ENCODE assay signal across 1 cellular context in the genomic region with DNA sequence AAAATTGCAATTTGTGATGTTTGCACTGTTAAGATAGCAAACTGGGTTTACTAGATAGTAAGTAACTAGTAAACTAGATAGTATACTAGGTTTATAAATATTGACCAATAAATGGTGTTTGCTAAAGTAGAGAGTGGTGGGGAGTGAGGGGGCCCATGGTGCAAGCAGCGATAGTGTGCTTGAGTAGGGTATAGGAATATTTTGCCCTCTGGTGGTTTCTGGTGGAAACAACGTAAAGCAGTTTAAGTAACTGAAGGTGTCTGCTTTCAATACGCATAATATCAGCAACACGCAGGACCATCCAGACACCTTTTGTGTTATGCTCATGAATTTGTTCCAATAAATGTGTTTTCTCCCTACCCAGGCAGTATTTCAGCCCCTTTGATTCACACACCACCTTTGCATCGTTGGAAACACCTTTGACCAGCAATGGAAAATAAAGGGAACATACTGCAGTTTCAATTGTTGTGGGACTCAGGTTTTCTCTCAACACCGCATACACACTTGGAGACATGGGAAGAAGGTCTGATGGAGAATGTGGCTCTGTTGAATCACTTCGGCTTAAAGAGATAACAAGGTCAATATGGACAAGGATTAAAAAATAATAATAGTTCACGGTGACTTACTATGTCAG.
TF ChIP-seq lines count a peak whose summit lies in the region.

No MANE protein-coding gene starts in this region.

TF ChIP-seq in SK-N-SH treated with all-trans-retinoic acid at 6 μM for 48 hours, 23 proteins besides CTCF, POLR2A, EP300 and RAD21 (continued from another document):
- TF ChIP-seq POU6F1 (CRISPR knock-in tag; IDR thresholded peaks at IDR 0.05; ENCODE audit: borderline replicate concordance, low read depth) (no peak), TCF4 (CRISPR knock-in tag; IDR thresholded peaks at IDR 0.05; ENCODE audit: borderline replicate concordance) (no peak), ZFP30 (CRISPR knock-in tag; IDR thresholded peaks at IDR 0.05) (no peak), TOX (CRISPR knock-in tag; IDR thresholded peaks at IDR 0.05; ENCODE audit: borderline replicate concordance) (no peak), ARNTL (CRISPR knock-in tag; IDR thresholded peaks at IDR 0.05; ENCODE audit: borderline replicate concordance, low read depth) (no peak), ZC3H10 (CRISPR knock-in tag; IDR thresholded peaks at IDR 0.05) (no peak), GLIS3 (CRISPR knock-in tag; IDR thresholded peaks at IDR 0.05) (no peak), OSR1 (CRISPR knock-in tag; IDR thresholded peaks at IDR 0.05) (no peak), CSDC2 (CRISPR knock-in tag; IDR thresholded peaks at IDR 0.05) (no peak), ESRRG (CRISPR knock-in tag; IDR thresholded peaks at IDR 0.05) (no peak), RARB (CRISPR knock-in tag; IDR thresholded peaks at IDR 0.05) (no peak)
- TF ChIP-seq, protein P1, sequence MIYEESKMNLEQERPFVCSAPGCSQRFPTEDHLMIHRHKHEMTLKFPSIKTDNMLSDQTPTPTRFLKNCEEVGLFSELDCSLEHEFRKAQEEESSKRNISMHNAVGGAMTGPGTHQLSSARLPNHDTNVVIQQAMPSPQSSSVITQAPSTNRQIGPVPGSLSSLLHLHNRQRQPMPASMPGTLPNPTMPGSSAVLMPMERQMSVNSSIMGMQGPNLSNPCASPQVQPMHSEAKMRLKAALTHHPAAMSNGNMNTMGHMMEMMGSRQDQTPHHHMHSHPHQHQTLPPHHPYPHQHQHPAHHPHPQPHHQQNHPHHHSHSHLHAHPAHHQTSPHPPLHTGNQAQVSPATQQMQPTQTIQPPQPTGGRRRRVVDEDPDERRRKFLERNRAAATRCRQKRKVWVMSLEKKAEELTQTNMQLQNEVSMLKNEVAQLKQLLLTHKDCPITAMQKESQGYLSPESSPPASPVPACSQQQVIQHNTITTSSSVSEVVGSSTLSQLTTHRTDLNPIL (CRISPR knock-in tag; IDR thresholded peaks at IDR 0.05; ENCODE audit: low read depth): no peak
